In the genomic region with DNA sequence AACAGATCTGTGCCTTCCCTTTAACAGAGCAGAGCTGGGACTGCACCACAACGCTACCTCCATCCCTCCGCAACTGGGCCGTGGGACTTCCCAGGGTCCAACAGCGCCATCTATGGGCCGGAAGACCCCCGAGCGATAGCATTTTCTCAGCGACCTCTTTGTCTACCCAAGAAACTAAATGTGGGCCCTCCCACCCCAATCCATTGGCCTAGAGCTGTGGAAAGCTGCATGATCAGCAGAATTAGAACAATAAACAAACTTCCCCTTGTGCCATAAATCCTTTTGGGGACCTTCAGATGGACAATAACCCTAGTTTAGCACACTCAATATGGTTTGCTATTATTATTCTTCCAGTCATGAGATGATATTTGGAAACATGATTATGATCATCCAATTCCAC, we compare ENCODE assay signal across 8 cellular contexts.
DNase-seq lines count a peak whose midpoint lies in the region; ATAC-seq and TF ChIP-seq lines count a peak whose summit lies in the region.

No MANE protein-coding gene starts in this region.

- no peaks in the 10 kb centered on the region for H3K9me3 ChIP-seq in upper lobe of right lung

- H3K4me3 ChIP-seq in H7 (ENCODE audit: insufficient read depth, low read depth, low read length) = no peak overlapping the region
- H3K4me3 ChIP-seq in upper lobe of right lung = no peak overlapping the region

- no peaks in the 10 kb centered on the region for H3K9me3 Mint-ChIP-seq in activated T-cell treated with anti-CD3 and anti-CD28 coated beads, Interleukin-2, amount 50 U/mL, for 4 hours

- intact Hi-C loops in upper lobe of right lung (cut with DNase I) = no loop called here

- DNase-seq in NCI-H1092 treated with DMSO at 0.1 percent for 48 hours (lab: John Stamatoyannopoulos, UW) (peak; percentile 1), NCI-H1092 (lab: John Stamatoyannopoulos, UW) (no peak), H7 (peak; percentile 91), NCI-H446 (lab: John Stamatoyannopoulos, UW) (peak; percentile 9 to 55), iPS-NIHi11 (ENCODE audit: low spot score) (peak; percentile 91), upper lobe of right lung (no peak)
- DNase-seq in activated T-cell treated with anti-CD3 and anti-CD28 coated beads, Interleukin-2, amount 50 U/mL, for 4 hours = peak; percentile 5

- no peaks in the 10 kb centered on the region for H3K4me1 Mint-ChIP-seq in activated T-cell treated with anti-CD3 and anti-CD28 coated beads, Interleukin-2, amount 50 U/mL, for 4 hours (ENCODE audit: low read depth)

- peaks cover 30% of the 10 kb centered on the region for H3K27me3 Mint-ChIP-seq in activated T-cell treated with anti-CD3 and anti-CD28 coated beads, Interleukin-2, amount 50 U/mL, for 4 hours (ENCODE audit: low read depth)

- H3K36me3 Mint-ChIP-seq in activated T-cell treated with anti-CD3 and anti-CD28 coated beads, Interleukin-2, amount 50 U/mL, for 4 hours (ENCODE audit: insufficient read depth) = no peaks in the 10 kb centered on the region

- no peaks in the 10 kb centered on the region for H3K4me1 ChIP-seq in upper lobe of right lung

- H3K27ac ChIP-seq in upper lobe of right lung = no peak overlapping the region

- no peak for ATAC-seq in activated T-cell treated with anti-CD3 and anti-CD28 coated beads, Interleukin-2, amount 50 U/mL, for 4 hours
- ATAC-seq in upper lobe of right lung (peak; percentile 67), HG03039 (IDR thresholded peaks at IDR 0.05; ENCODE audit: unreplicated experiment) (no peak)

- peak; percentile 41 for TF ChIP-seq CTCF in upper lobe of right lung (IDR thresholded peaks at IDR 0.05)

- H3K27me3 ChIP-seq in H7 (ENCODE audit: control insufficient read depth, insufficient read depth, low read length) = no peaks in the 10 kb centered on the region
- peaks cover 13% of the 10 kb centered on the region for H3K27me3 ChIP-seq in upper lobe of right lung

- H3K36me3 ChIP-seq in H7 (replicated peaks; ENCODE audit: control insufficient read depth, insufficient read depth, low read length) (no peaks in the 10 kb centered on the region), upper lobe of right lung (no peaks in the 10 kb centered on the region)

- no peak overlapping the region for H3K4me3 Mint-ChIP-seq in activated T-cell treated with anti-CD3 and anti-CD28 coated beads, Interleukin-2, amount 50 U/mL, for 4 hours

Comparison
In these comparisons a context has a peak if more than half of its experiments do, and no peak if none do; other contexts are left out.
1. DNase-seq: peak in NCI-H1092 treated with DMSO at 0.1 percent for 48 hours (single experiment), H7 (single experiment), NCI-H446 (2 of 2), activated T-cell treated with anti-CD3 and anti-CD28 coated beads, Interleukin-2, amount 50 U/mL, for 4 hours (single experiment) and iPS-NIHi11 (single experiment); none in NCI-H1092 (single experiment) and upper lobe of right lung (single experiment).